ENCODE assay signal across 8 cellular contexts in the genomic region with DNA sequence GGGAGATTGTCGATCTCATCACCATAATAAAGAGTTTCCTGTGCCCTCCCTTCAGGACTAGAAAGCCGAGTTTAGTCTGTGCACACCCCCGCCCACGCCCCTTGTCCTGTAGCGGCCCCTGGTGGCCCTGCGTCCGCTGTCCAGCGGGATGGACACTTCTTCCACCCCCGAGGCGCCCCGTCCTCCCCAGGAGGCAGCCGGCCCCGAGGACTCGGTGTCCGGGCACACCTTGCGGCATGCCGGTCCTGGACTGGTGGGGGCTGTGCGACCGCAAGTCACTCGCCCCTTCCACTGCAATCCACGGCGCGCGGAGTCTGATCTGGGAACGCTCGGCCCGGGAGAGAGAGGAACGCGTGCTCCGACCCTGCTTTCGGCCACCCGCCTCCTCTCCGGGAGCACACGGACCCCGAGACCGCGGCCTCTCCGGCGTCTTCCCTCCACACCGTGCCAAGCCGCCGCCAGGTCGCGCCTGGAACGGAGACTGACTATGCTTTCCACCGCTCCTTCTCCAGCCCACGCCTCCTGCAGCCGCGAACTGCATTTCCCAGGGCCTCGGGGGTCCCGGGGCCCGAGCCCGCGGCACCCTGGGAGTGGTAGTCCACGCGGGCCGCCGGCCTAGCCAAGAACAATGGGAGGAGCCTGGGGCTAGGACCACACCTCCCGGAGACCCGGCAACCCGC.
DNase-seq lines count a peak whose midpoint lies in the region; ATAC-seq, FAIRE-seq and TF ChIP-seq lines count a peak whose summit lies in the region.

No MANE protein-coding gene starts in this region.

- H3K4me3 ChIP-seq in OCI-LY1 (ENCODE audit: low read depth, low read length, poor library complexity, severe bottlenecking), result peak overlapping the region; percentile 66
- H3K4me3 ChIP-seq in mucosa of rectum (ENCODE audit: low read length in 2 of 2), result peak overlapping the region; percentile 83 to 88

- peak; percentile 85 for TF ChIP-seq CTCF in OCI-LY1 (IDR thresholded peaks at IDR 0.05; ENCODE audit: low read length)

- H3K9me3 ChIP-seq in OCI-LY1 (ENCODE audit: low read length) (no peaks in the 10 kb centered on the region), mucosa of rectum (ENCODE audit: control insufficient read depth in 2 of 2, low read length in 2 of 2) (no peaks in the 10 kb centered on the region)

- H3K36me3 ChIP-seq in OCI-LY1 (ENCODE audit: insufficient read depth, low read length) (peaks cover 22% of the 10 kb centered on the region; the same call in 1 of the 2 replicates), mucosa of rectum (ENCODE audit: control insufficient read depth in 2 of 2, insufficient read depth in 2 of 2, low read length in 2 of 2) (peaks cover 6 to 9% of the 10 kb centered on the region in 2 donors)

- peaks cover 3% of the 10 kb centered on the region; the same call in 1 of the 2 replicates for H3K27me3 ChIP-seq in OCI-LY1 (ENCODE audit: insufficient read depth, low read length)
- H3K27me3 ChIP-seq in mucosa of rectum (ENCODE audit: control insufficient read depth in 2 of 2, insufficient read depth in 2 of 2, low read length in 2 of 2), result no peaks in the 10 kb centered on the region

- H3K79me2 ChIP-seq in OCI-LY1 (ENCODE audit: insufficient read depth, low read length), result peaks cover 8% of the 10 kb centered on the region

- peak overlapping the region; percentile 61 for H3K9ac ChIP-seq in OCI-LY1 (ENCODE audit: low read length)
- H3K9ac ChIP-seq in mucosa of rectum (ENCODE audit: low read depth in 1 of 2, low read length in 2 of 2), result peak overlapping the region; percentile 76 to 80

- FAIRE-seq in HTR-8/SVneo (lab: Jason Lieb, UNC), result peak; percentile 46

- DNase-seq in COLO668 (lab: John Stamatoyannopoulos, UW; ENCODE audit: unreplicated experiment), result peak; percentile 87
- DNase-seq in HTR-8/SVneo (ENCODE audit: insufficient read length, low spot score), result peak; percentile 88
- DNase-seq in activated T-cell treated with anti-CD3 and anti-CD28 coated beads for 4 hours, result peak; percentile 91
- DNase-seq in epithelial cell of prostate (ENCODE audit: low read depth, low spot score), result peak; percentile 55
- DNase-seq in stimulated activated CD8-positive, alpha-beta memory T cell treated with anti-CD3 and anti-CD28 coated beads, Interleukin-4, amount 100 ng/mL, for 4 hours (ENCODE audit: low read depth in 2 of 2, low spot score in 1 of 2), result peak; percentile 83 to 96

- no peaks in the 10 kb centered on the region for H4K20me1 ChIP-seq in OCI-LY1 (ENCODE audit: insufficient read depth, low read length)

- peak; percentile 43 for ATAC-seq in GM21360 (IDR thresholded peaks at IDR 0.05; ENCODE audit: unreplicated experiment)

- peak overlapping the region; percentile 73 for H3K4me2 ChIP-seq in OCI-LY1 (ENCODE audit: low read length)

- no peaks in the 10 kb centered on the region for H3K9me2 ChIP-seq in OCI-LY1 (ENCODE audit: low read depth, low read length)

- no peak overlapping the region for H3K27ac ChIP-seq in OCI-LY1 (ENCODE audit: low read depth, low read length, poor library complexity, severe bottlenecking)
- peak overlapping the region; percentile 85 for H3K27ac ChIP-seq in epithelial cell of prostate
- peak overlapping the region; percentile 84 to 87 for H3K27ac ChIP-seq in mucosa of rectum (ENCODE audit: low read depth in 2 of 2, low read length in 2 of 2)

- no peaks in the 10 kb centered on the region for H3F3A ChIP-seq in OCI-LY1 (ENCODE audit: insufficient read depth, low read length)

- H2AFZ ChIP-seq in OCI-LY1 (ENCODE audit: low read length), result no peak overlapping the region

- H3K4me1 ChIP-seq in OCI-LY1 (ENCODE audit: insufficient read depth, low read length, severe bottlenecking), result peaks cover 22% of the 10 kb centered on the region
- peaks cover 21 to 30% of the 10 kb centered on the region in 2 donors for H3K4me1 ChIP-seq in mucosa of rectum (ENCODE audit: control insufficient read depth in 2 of 2, insufficient read depth in 2 of 2, low read length in 2 of 2)
